ENCODE assay signal across 15 cellular contexts in the genomic region with DNA sequence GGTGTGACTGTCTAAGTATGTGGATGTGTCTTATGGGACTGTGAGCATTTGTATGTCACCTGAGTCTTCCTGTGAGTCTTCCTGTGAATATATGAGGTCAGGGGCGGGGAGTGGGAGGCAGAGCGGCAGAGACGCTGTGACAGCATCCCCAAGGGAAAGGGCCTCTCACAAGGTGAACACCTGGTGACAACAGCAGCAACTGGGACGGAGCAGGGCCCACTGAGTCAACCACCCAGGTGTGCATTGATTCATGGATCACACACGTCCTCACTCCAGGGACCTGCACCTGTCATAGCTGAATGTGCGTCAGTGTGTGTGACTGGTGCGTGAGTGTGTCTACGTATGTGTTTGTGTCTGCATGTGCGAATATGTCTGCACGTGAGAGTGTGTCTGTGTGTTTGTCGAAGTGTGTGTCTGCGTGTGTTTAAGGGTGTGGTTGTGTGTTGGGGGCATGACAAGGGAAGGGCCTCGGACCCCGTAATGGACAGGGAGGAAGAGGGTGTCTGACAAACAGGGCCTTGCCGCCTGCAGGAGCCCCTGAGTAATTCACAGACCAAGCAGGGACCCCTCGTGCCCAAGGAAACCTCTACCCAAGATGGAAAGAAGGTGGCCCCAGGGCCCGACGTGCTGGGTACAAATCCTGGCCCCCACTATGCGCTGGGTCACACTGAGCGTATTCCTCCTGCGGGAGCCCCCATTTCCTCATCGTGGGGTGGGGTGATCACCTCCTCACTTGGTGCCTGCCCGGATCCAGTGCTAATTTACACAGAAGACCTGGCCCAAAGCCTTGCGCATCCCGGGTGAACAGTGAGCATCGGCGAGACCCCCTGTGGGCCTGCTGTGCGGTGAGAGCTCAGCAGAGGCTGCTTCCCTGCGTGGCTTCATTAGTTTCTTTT.
"Had no signal": no experiment of that assay in that cellular context is flagged by ENCODE, and none has a peak within 500 bp of the region (broad histone marks: within the 10 kb centered on the region; RNA-seq: fewer than 3 reads in every experiment).

No MANE protein-coding gene starts in this region.

- H3K4me3 ChIP-seq: body of pancreas, dorsolateral prefrontal cortex, right atrium auricular region, thyroid gland had no signal

- H3K9me3 Mint-ChIP-seq: neural crest cell had no signal

- DNase-seq: activated CD4-positive, alpha-beta T cell treated with anti-CD3 and anti-CD28 coated beads, Interleukin-2, amount 50 U/mL, for 4 hours; activated naive CD4-positive, alpha-beta T cell treated with anti-CD3 and anti-CD28 coated beads, Interleukin-2, amount 50 U/mL, for 16 hours; activated T-cell treated with anti-CD3 and anti-CD28 coated beads, Interleukin-2, amount 50 U/mL, for 1 hour; body of pancreas; cerebellar nuclear complex; mesendoderm; small intestine; T-helper 17 cell had no signal

- H3K9me3 ChIP-seq: body of pancreas, right atrium auricular region, thyroid gland had no signal

- H3K36me3 ChIP-seq: right atrium auricular region, thyroid gland had no signal

- H3K9ac ChIP-seq: parathyroid adenoma had no signal

- H2AFZ ChIP-seq: parathyroid adenoma had no signal

- H3K4me3 Mint-ChIP-seq: neural crest cell, T-helper 17 cell had no signal

- H3K27me3 Mint-ChIP-seq: T-helper 17 cell had no signal

- H3K4me1 ChIP-seq: body of pancreas, parathyroid adenoma had no signal

- H3K27me3 ChIP-seq: body of pancreas, dorsolateral prefrontal cortex, right atrium auricular region, thyroid gland had no signal

- H3K79me2 ChIP-seq: parathyroid adenoma had no signal

- H3K27ac Mint-ChIP-seq: T-helper 17 cell had no signal

- H3K27ac ChIP-seq: body of pancreas, parathyroid adenoma, thyroid gland had no signal

- FAIRE-seq: endometrium, small intestine, urothelium cell line had no signal
